ENCODE assay signal across 16 cellular contexts in genomic region chr13:68813397-68813796, GRCh38.
DNase-seq lines count a peak whose midpoint lies in the region; ATAC-seq and TF ChIP-seq lines count a peak whose summit lies in the region.
"Had no signal": no experiment of that assay in that cellular context is flagged by ENCODE, and none has a peak within 500 bp of the region (broad histone marks: within the 10 kb centered on the region; RNA-seq: fewer than 3 reads in every experiment).

No MANE protein-coding gene starts in this region.

- no peaks in the 10 kb centered on the region for H3K9me2 ChIP-seq in SU-DHL-6 (replicated peaks; ENCODE audit: insufficient read depth, low read length)

- no peak overlapping the region for H3K4me3 Mint-ChIP-seq in endodermal cell
- H3K4me3 Mint-ChIP-seq: CD14-positive monocyte; CD4-positive, alpha-beta memory T cell had no signal

- no peak overlapping the region for H2AK5ac ChIP-seq in neuronal stem cell (ENCODE audit: low read depth, low read length)

- WGBS in heart left ventricle, 4 donors, result 41 to 48% (median 46%) methylated on average over 5 of the region's 5 CpGs
- 95% methylated on average over 3 to 4 of the region's 5 CpGs for WGBS in endodermal cell (ENCODE audit: insufficient coverage in 1 of 2, insufficient read length in 1 of 2), 2 experiments
- no CpG with 5 or more reads among the region's 5 CpGs for WGBS in neuronal stem cell (ENCODE audit: extremely low coverage in 2 of 2, insufficient read length in 2 of 2, insufficient replicate concordance in 1 of 2), 2 donors

- no peak overlapping the region for H3K14ac ChIP-seq in neuronal stem cell (ENCODE audit: low read length)

- no peak for ATAC-seq in heart left ventricle
- ATAC-seq in GM19467 (IDR thresholded peaks at IDR 0.05; ENCODE audit: unreplicated experiment), result no peak

- no peaks in the 10 kb centered on the region for H3F3A ChIP-seq in SU-DHL-6 (ENCODE audit: insufficient read depth)

- no peak overlapping the region for H3K4me2 ChIP-seq in SU-DHL-6 (ENCODE audit: low read depth, low read length, poor library complexity, severe bottlenecking)
- no peak overlapping the region for H3K4me2 ChIP-seq in neuronal stem cell (ENCODE audit: insufficient read depth, low read length, poor library complexity, severe bottlenecking)
- H3K4me2 ChIP-seq: BLaER1 had no signal

- intact Hi-C loops in heart left ventricle (cut with DNase I), result no loop called here

- H3K4ac ChIP-seq in neuronal stem cell (ENCODE audit: low read length), result no peak overlapping the region

- no peak overlapping the region for H3K4me3 ChIP-seq in cardiac muscle cell
- H3K4me3 ChIP-seq in heart left ventricle, result no peak overlapping the region
- H3K4me3 ChIP-seq in SU-DHL-6 (ENCODE audit: insufficient read depth, low read length, poor library complexity, severe bottlenecking), result no peak overlapping the region
- no peak overlapping the region for H3K4me3 ChIP-seq in endodermal cell (ENCODE audit: low read length)
- no peak overlapping the region for H3K4me3 ChIP-seq in neuronal stem cell (ENCODE audit: low read length in 2 of 2)
- H3K4me3 ChIP-seq: BLaER1, HAP-1 had no signal

- TF ChIP-seq CTCF in cardiac muscle cell (IDR thresholded peaks at IDR 0.05; ENCODE audit: low read depth, low read length) (no peak), heart left ventricle (IDR thresholded peaks at IDR 0.05) (no peak), SU-DHL-6 (IDR thresholded peaks at IDR 0.05; ENCODE audit: insufficient read depth, low read length, poor library complexity, severe bottlenecking) (no peak), endodermal cell (conservative IDR thresholded peaks at IDR 0.05) (no peak)

- peak overlapping the region; percentile 6 for H3K27ac ChIP-seq in cardiac muscle cell
- no peak overlapping the region for H3K27ac ChIP-seq in heart left ventricle
- H3K27ac ChIP-seq in SU-DHL-6 (ENCODE audit: low read depth, low read length), result no peak overlapping the region
- no peak overlapping the region for H3K27ac ChIP-seq in endodermal cell (ENCODE audit: low read depth, low read length)
- H3K27ac ChIP-seq in neuronal stem cell (replicated peaks; ENCODE audit: low read length), result no peak overlapping the region
- H3K27ac ChIP-seq: 22Rv1, BLaER1 had no signal

- peak overlapping the region; percentile 8 for H2AFZ ChIP-seq in SU-DHL-6 (ENCODE audit: low read depth, low read length, severe bottlenecking)
- H2AFZ ChIP-seq in neuronal stem cell (ENCODE audit: low read length), result peak overlapping the region; percentile 54

- H3K9ac ChIP-seq in SU-DHL-6 (ENCODE audit: low read length), result no peak overlapping the region
- H3K9ac ChIP-seq in endodermal cell (ENCODE audit: extremely low read depth, low read length, poor library complexity, severe bottlenecking), result no peak overlapping the region
- no peak overlapping the region for H3K9ac ChIP-seq in neuronal stem cell (ENCODE audit: low read depth, low read length, poor library complexity)
- H3K9ac ChIP-seq: BLaER1 had no signal

- H3K18ac ChIP-seq in neuronal stem cell (ENCODE audit: low read length), result peak overlapping the region; percentile 36

- no peaks in the 10 kb centered on the region for H3K27me3 Mint-ChIP-seq in endodermal cell (ENCODE audit: insufficient read depth)
- H3K27me3 Mint-ChIP-seq: CD4-positive, alpha-beta memory T cell had no signal

- peak overlapping the region; percentile 42 for H3K27ac Mint-ChIP-seq in endodermal cell
- H3K27ac Mint-ChIP-seq: CD14-positive monocyte; CD4-positive, alpha-beta memory T cell had no signal

- H2BK12ac ChIP-seq in neuronal stem cell (ENCODE audit: low read length), result no peak overlapping the region

- no peaks in the 10 kb centered on the region for H4K20me1 ChIP-seq in SU-DHL-6 (ENCODE audit: low read depth, low read length)
- H4K20me1 ChIP-seq: BLaER1 had no signal

- H4K91ac ChIP-seq in neuronal stem cell (ENCODE audit: low read depth, low read length, poor library complexity), result no peak overlapping the region

- H3K4me1 Mint-ChIP-seq in endodermal cell, result peaks cover 5% of the 10 kb centered on the region
- H3K4me1 Mint-ChIP-seq: CD14-positive monocyte; CD4-positive, alpha-beta memory T cell had no signal

- no peaks in the 10 kb centered on the region for H3K36me3 Mint-ChIP-seq in endodermal cell (ENCODE audit: low read depth)
- H3K36me3 Mint-ChIP-seq: CD14-positive monocyte; CD4-positive, alpha-beta memory T cell had no signal

- H2BK5ac ChIP-seq in neuronal stem cell (ENCODE audit: low read length), result no peak overlapping the region

- H3K9me3 ChIP-seq in cardiac muscle cell (ENCODE audit: low read depth), result no peaks in the 10 kb centered on the region
- H3K9me3 ChIP-seq in heart left ventricle, result peaks cover 0 to 3% (median 0%) of the 10 kb centered on the region in 12 donors
- H3K9me3 ChIP-seq in SU-DHL-6 (ENCODE audit: insufficient read depth, low read length), result no peaks in the 10 kb centered on the region
- no peaks in the 10 kb centered on the region for H3K9me3 ChIP-seq in endodermal cell (ENCODE audit: control insufficient read depth, low read length)
- H3K9me3 ChIP-seq in neuronal stem cell (replicated peaks in 1 of 2; ENCODE audit: control insufficient read depth in 2 of 2, insufficient read depth in 1 of 2, low read depth in 1 of 2, low read length in 2 of 2), result no peaks in the 10 kb centered on the region
- H3K9me3 ChIP-seq: BLaER1, HAP-1 had no signal

- DNase-seq in cardiac muscle cell (ENCODE audit: low read depth in 1 of 2, low spot score in 1 of 2), result peak in 1 of 2 donors; percentile 49
- no peak for DNase-seq in heart left ventricle
- no peak for DNase-seq in endodermal cell
- no peak for DNase-seq in neuronal stem cell (ENCODE audit: low spot score)
- DNase-seq in retina, result no peak
- no peak for DNase-seq in NCI-H2107 (lab: John Stamatoyannopoulos, UW)
- DNase-seq: CD4-positive, alpha-beta memory T cell; DMS153; DMS79; GDM1 had no signal

- H3K4me1 ChIP-seq in cardiac muscle cell (ENCODE audit: low read depth) (peaks cover 9% of the 10 kb centered on the region), heart left ventricle (no peaks in the 10 kb centered on the region), endodermal cell (ENCODE audit: control insufficient read depth, insufficient read depth, low read length) (no peaks in the 10 kb centered on the region), neuronal stem cell (ENCODE audit: control insufficient read depth in 2 of 2, insufficient read depth in 1 of 2, low read depth in 1 of 2, low read length in 2 of 2) (peaks cover 0 to 5% of the 10 kb centered on the region in 2 donors)
- H3K4me1 ChIP-seq: BLaER1, HAP-1 had no signal

- H3K27me3 ChIP-seq in cardiac muscle cell (no peaks in the 10 kb centered on the region), heart left ventricle (no peaks in the 10 kb centered on the region), SU-DHL-6 (ENCODE audit: low read length) (no peaks in the 10 kb centered on the region), endodermal cell (ENCODE audit: control insufficient read depth, insufficient read depth, low read length, poor library complexity, severe bottlenecking) (no peaks in the 10 kb centered on the region), neuronal stem cell (ENCODE audit: control insufficient read depth in 3 of 3, insufficient read depth in 3 of 3, low read depth in 1 of 3, low read length in 3 of 3) (no peaks in the 10 kb centered on the region)
- H3K27me3 ChIP-seq: BLaER1 had no signal

- no peaks in the 10 kb centered on the region for H3K79me2 ChIP-seq in SU-DHL-6 (ENCODE audit: insufficient read depth, low read length)

- H2BK15ac ChIP-seq in neuronal stem cell (ENCODE audit: low read length), result no peak overlapping the region

- no peak overlapping the region for H4K8ac ChIP-seq in neuronal stem cell (ENCODE audit: low read depth, low read length)

- H3K36me3 ChIP-seq in cardiac muscle cell (no peaks in the 10 kb centered on the region), heart left ventricle (no peaks in the 10 kb centered on the region), SU-DHL-6 (ENCODE audit: low read length) (no peaks in the 10 kb centered on the region; the same call in 1 of the 2 replicates), endodermal cell (ENCODE audit: control insufficient read depth, insufficient read depth, low read length) (no peaks in the 10 kb centered on the region), neuronal stem cell (replicated peaks in 1 of 2; ENCODE audit: control insufficient read depth in 2 of 2, insufficient read depth in 2 of 2, low read length in 2 of 2) (no peaks in the 10 kb centered on the region)
- H3K36me3 ChIP-seq: BLaER1, HAP-1 had no signal

- no peaks in the 10 kb centered on the region for H3K79me1 ChIP-seq in neuronal stem cell (ENCODE audit: low read depth, low read length)

- no peaks in the 10 kb centered on the region for H3K9me3 Mint-ChIP-seq in endodermal cell

- no peak overlapping the region for H2BK120ac ChIP-seq in neuronal stem cell (ENCODE audit: low read depth, low read length)

- no peak for TF ChIP-seq POLR2A in heart left ventricle (IDR thresholded peaks at IDR 0.05)

- no peak overlapping the region for H3K23ac ChIP-seq in neuronal stem cell (ENCODE audit: low read depth, low read length, poor library complexity)
